Comparison of ENCODE assay signal across 1 cellular context in the genomic region with DNA sequence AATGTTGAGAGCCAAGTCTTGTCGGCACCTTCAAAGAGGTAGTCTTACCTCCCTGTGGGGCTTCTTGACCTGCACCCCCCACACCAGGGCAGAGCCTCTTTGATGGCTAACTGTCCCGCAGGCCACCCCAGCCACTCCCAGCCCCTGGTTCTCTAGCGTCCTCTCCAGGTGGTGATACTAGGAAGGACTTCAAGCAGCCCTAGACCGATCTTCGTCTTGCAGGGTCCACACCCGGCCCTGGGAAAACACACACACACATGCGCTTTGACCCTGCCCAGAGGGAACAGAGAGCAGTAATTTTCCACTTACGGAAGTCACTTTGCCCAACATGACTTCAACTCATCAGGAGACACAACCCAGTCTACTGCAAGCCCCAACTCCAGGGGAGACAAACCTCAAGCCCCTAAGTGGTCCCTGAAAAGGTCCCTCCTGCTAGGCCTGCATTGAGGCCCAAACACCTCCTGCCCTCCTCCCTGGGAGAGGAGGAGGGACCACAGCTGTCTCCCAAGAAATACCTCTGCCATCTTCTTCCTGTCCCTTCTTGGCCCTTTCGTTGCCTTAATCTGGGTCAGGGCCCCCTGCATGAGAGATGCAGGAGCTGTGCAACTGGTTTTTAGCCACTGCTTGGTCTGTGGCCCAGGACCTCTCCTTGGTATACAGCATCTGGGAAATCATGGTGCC.
TF ChIP-seq lines count a peak whose summit lies in the region.

No MANE protein-coding gene starts in this region.

TF ChIP-seq in HepG2, 621 proteins besides CTCF, POLR2A, EP300 and RAD21 (continued from another document and continues in another):
- TF ChIP-seq, protein P1, sequence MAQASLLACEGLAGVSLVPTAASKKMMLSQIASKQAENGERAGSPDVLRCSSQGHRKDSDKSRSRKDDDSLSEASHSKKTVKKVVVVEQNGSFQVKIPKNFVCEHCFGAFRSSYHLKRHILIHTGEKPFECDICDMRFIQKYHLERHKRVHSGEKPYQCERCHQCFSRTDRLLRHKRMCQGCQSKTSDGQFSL (CRISPR knock-in tag; IDR thresholded peaks at IDR 0.05) = peak; percentile 21; the same call in 1 of the 2 replicates
- TF ChIP-seq TEAD3 (CRISPR knock-in tag; optimal IDR thresholded peaks at IDR 0.05; ENCODE audit: borderline replicate concordance) (no peak), ZNF354B (CRISPR knock-in tag; IDR thresholded peaks at IDR 0.05) (no peak), NR2F6 (IDR thresholded peaks at IDR 0.05) (peak; percentile 45; the same call in 1 of the 2 replicates), NR2F6 (CRISPR knock-in tag; IDR thresholded peaks at IDR 0.05) (peak; percentile 81), ZNF282 (IDR thresholded peaks at IDR 0.05; ENCODE audit: partially characterized antibody) (no peak), FOXM1 (CRISPR knock-in tag; IDR thresholded peaks at IDR 0.05) (no peak), ZNF678 (CRISPR knock-in tag; IDR thresholded peaks at IDR 0.05) (peak; percentile 52; the same call in 1 of the 2 replicates), ZNF264 (CRISPR knock-in tag; IDR thresholded peaks at IDR 0.05) (no peak), ZNF83 (CRISPR knock-in tag; IDR thresholded peaks at IDR 0.05; ENCODE audit: borderline replicate concordance) (0 out of 2 replicates have a peak, but pooled peaks have one; percentile 65), RELA (CRISPR knock-in tag; IDR thresholded peaks at IDR 0.05) (no peak), ZNF713 (CRISPR knock-in tag; IDR thresholded peaks at IDR 0.05) (peak; percentile 84; the same call in 1 of the 2 replicates), ATF3 (CRISPR knock-in tag; IDR thresholded peaks at IDR 0.05) (no peak; the same call in 1 of the 2 replicates), KMT2B (CRISPR knock-in tag; IDR thresholded peaks at IDR 0.05) (peak; percentile 43; the same call in 1 of the 2 replicates), ZNF235 (CRISPR knock-in tag; IDR thresholded peaks at IDR 0.05; ENCODE audit: borderline replicate concordance) (no peak; the same call in 1 of the 2 replicates), FOXO4 (CRISPR knock-in tag; conservative IDR thresholded peaks at IDR 0.05) (0 out of 2 replicates have a peak, but pooled peaks have one; percentile 87), TRIM24 (CRISPR knock-in tag; IDR thresholded peaks at IDR 0.05) (no peak), ZNF883 (CRISPR knock-in tag; IDR thresholded peaks at IDR 0.05; ENCODE audit: not compliant biosample characterization) (peak; percentile 15), EZH2 (conservative IDR thresholded peaks at IDR 0.05; ENCODE audit: low read depth, low read length) (no peak), ZBTB20 (CRISPR knock-in tag; IDR thresholded peaks at IDR 0.05; ENCODE audit: borderline replicate concordance, low read depth) (peak; percentile 62; the same call in 1 of the 2 replicates), CENPT (CRISPR knock-in tag; IDR thresholded peaks at IDR 0.05; ENCODE audit: low read depth) (no peak), PAF1 (CRISPR knock-in tag; IDR thresholded peaks at IDR 0.05) (no peak), ZFY (CRISPR knock-in tag; IDR thresholded peaks at IDR 0.05) (peak; percentile 25; the same call in 1 of the 2 replicates), ZNF737 (CRISPR knock-in tag; IDR thresholded peaks at IDR 0.05; ENCODE audit: borderline replicate concordance) (no peak), JUNB (CRISPR knock-in tag; IDR thresholded peaks at IDR 0.05; ENCODE audit: borderline replicate concordance) (no peak), FOSL2 (CRISPR knock-in tag; IDR thresholded peaks at IDR 0.05) (peak; percentile 52; the same call in 1 of the 2 replicates), HMG20A (CRISPR knock-in tag; IDR thresholded peaks at IDR 0.05; ENCODE audit: borderline replicate concordance) (peak; percentile 56; the same call in 1 of the 2 replicates), ZNF124 (CRISPR knock-in tag; IDR thresholded peaks at IDR 0.05) (0 out of 2 replicates have a peak, but pooled peaks have one; percentile 63), SMYD3 (CRISPR knock-in tag; IDR thresholded peaks at IDR 0.05) (no peak), KDM5B (CRISPR knock-in tag; IDR thresholded peaks at IDR 0.05; ENCODE audit: borderline replicate concordance) (peak; percentile 72; the same call in 1 of the 2 replicates), ZNF761 (CRISPR knock-in tag; conservative IDR thresholded peaks at IDR 0.05) (0 out of 2 replicates have a peak, but pooled peaks have one; percentile 70), MAF1 (CRISPR knock-in tag; IDR thresholded peaks at IDR 0.05; ENCODE audit: borderline replicate concordance) (no peak), NCOA5 (CRISPR knock-in tag; IDR thresholded peaks at IDR 0.05) (no peak), HIVEP1 (CRISPR knock-in tag; IDR thresholded peaks at IDR 0.05) (peak; percentile 78), PRMT3 (CRISPR knock-in tag; IDR thresholded peaks at IDR 0.05; ENCODE audit: borderline replicate concordance, low read depth) (0 out of 2 replicates have a peak, but pooled peaks have one; percentile 61), PRPF4 (IDR thresholded peaks at IDR 0.05; ENCODE audit: low read depth, low read length, poor library complexity, severe bottlenecking) (no peak), ZNF614 (CRISPR knock-in tag; IDR thresholded peaks at IDR 0.05; ENCODE audit: borderline replicate concordance) (peak; percentile 58; the same call in 1 of the 2 replicates), ZNF878 (CRISPR knock-in tag; IDR thresholded peaks at IDR 0.05) (no peak), ZSCAN21 (CRISPR knock-in tag; IDR thresholded peaks at IDR 0.05; ENCODE audit: borderline replicate concordance) (peak; percentile 68; the same call in 1 of the 2 replicates), RERE (CRISPR knock-in tag; IDR thresholded peaks at IDR 0.05; ENCODE audit: low read depth) (no peak), ZNF687 (CRISPR knock-in tag; IDR thresholded peaks at IDR 0.05) (peak; percentile 84), IRX3 (CRISPR knock-in tag; IDR thresholded peaks at IDR 0.05; ENCODE audit: borderline replicate concordance, low read depth) (no peak)
- TF ChIP-seq, protein P2, sequence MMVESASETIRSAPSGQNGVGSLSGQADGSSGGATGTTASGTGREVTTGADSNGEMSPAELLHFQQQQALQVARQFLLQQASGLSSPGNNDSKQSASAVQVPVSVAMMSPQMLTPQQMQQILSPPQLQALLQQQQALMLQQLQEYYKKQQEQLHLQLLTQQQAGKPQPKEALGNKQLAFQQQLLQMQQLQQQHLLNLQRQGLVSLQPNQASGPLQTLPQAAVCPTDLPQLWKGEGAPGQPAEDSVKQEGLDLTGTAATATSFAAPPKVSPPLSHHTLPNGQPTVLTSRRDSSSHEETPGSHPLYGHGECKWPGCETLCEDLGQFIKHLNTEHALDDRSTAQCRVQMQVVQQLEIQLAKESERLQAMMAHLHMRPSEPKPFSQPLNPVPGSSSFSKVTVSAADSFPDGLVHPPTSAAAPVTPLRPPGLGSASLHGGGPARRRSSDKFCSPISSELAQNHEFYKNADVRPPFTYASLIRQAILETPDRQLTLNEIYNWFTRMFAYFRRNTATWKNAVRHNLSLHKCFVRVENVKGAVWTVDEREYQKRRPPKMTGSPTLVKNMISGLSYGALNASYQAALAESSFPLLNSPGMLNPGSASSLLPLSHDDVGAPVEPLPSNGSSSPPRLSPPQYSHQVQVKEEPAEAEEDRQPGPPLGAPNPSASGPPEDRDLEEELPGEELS (CRISPR knock-in tag; IDR thresholded peaks at IDR 0.05) = 0 out of 2 replicates have a peak, but pooled peaks have one; percentile 49
- TF ChIP-seq, protein P3, sequence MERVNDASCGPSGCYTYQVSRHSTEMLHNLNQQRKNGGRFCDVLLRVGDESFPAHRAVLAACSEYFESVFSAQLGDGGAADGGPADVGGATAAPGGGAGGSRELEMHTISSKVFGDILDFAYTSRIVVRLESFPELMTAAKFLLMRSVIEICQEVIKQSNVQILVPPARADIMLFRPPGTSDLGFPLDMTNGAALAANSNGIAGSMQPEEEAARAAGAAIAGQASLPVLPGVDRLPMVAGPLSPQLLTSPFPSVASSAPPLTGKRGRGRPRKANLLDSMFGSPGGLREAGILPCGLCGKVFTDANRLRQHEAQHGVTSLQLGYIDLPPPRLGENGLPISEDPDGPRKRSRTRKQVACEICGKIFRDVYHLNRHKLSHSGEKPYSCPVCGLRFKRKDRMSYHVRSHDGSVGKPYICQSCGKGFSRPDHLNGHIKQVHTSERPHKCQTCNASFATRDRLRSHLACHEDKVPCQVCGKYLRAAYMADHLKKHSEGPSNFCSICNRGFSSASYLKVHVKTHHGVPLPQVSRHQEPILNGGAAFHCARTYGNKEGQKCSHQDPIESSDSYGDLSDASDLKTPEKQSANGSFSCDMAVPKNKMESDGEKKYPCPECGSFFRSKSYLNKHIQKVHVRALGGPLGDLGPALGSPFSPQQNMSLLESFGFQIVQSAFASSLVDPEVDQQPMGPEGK (CRISPR knock-in tag; IDR thresholded peaks at IDR 0.05) = 0 out of 2 replicates have a peak, but pooled peaks have one; percentile 7
- TF ChIP-seq, protein P4, sequence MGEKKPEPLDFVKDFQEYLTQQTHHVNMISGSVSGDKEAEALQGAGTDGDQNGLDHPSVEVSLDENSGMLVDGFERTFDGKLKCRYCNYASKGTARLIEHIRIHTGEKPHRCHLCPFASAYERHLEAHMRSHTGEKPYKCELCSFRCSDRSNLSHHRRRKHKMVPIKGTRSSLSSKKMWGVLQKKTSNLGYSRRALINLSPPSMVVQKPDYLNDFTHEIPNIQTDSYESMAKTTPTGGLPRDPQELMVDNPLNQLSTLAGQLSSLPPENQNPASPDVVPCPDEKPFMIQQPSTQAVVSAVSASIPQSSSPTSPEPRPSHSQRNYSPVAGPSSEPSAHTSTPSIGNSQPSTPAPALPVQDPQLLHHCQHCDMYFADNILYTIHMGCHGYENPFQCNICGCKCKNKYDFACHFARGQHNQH (CRISPR knock-in tag; IDR thresholded peaks at IDR 0.05) = 0 out of 2 replicates have a peak, but pooled peaks have one; percentile 48
